1 cellular context compared by ENCODE assay signal in genomic region chr18:9876867-9877654, GRCh38.
TF ChIP-seq lines count a peak whose summit lies in the region.

No MANE protein-coding gene starts in this region.

TF ChIP-seq in K562, 482 proteins besides CTCF, POLR2A, EP300 and RAD21 (continued from another document and continues in another):
- TF ChIP-seq TBL1XR1 (IDR thresholded peaks at IDR 0.05; ENCODE audit: low read length in 2 of 2) (peak; percentile 67 to 97; a peak in 2 of 4 replicates), ILF3 (IDR thresholded peaks at IDR 0.05; ENCODE audit: borderline replicate concordance) (no peak), RFX5 (IDR thresholded peaks at IDR 0.05; ENCODE audit: low read depth, low read length) (peak; percentile 49; the same call in 1 of the 2 replicates), KDM5B (IDR thresholded peaks at IDR 0.05; ENCODE audit: insufficient replicate concordance, low read depth, low read length) (peak; percentile 29), FUS (optimal IDR thresholded peaks at IDR 0.05; ENCODE audit: low read depth, low read length) (no peak), PHB2 (IDR thresholded peaks at IDR 0.05; ENCODE audit: low read depth) (peak; percentile 86), CBX1 (IDR thresholded peaks at IDR 0.05; ENCODE audit: low read depth) (no peak), ZNF57 (CRISPR knock-in tag; IDR thresholded peaks at IDR 0.05) (no peak), ZNF395 (CRISPR knock-in tag; IDR thresholded peaks at IDR 0.05) (no peak), MAFK (IDR thresholded peaks at IDR 0.05; ENCODE audit: low read length) (peak; percentile 85), PML (IDR thresholded peaks at IDR 0.05; ENCODE audit: low read length) (peak; percentile 77; the same call in 1 of the 2 replicates), SREBF2 (CRISPR knock-in tag; IDR thresholded peaks at IDR 0.05) (no peak), ARID2 (IDR thresholded peaks at IDR 0.05) (peak; percentile 94), HMGN3 (IDR thresholded peaks at IDR 0.05; ENCODE audit: borderline replicate concordance, extremely low read depth, insufficient read length, low read depth, low read length) (peak; percentile 89), FOSL1 (tag; conservative IDR thresholded peaks at IDR 0.05) (peak; percentile 99), HMBOX1 (IDR thresholded peaks at IDR 0.05) (peak; percentile 99), KHSRP (IDR thresholded peaks at IDR 0.05) (peak; percentile 60; the same call in 1 of the 2 replicates), CEBPB (tag; IDR thresholded peaks at IDR 0.05) (peak; percentile 94), ATF1 (CRISPR knock-in tag; IDR thresholded peaks at IDR 0.05) (no peak), ATF1 (tag; IDR thresholded peaks at IDR 0.05) (peak; percentile 98), PTBP1 (IDR thresholded peaks at IDR 0.05; ENCODE audit: low read depth, low read length) (no peak), CTBP1 (IDR thresholded peaks at IDR 0.05; ENCODE audit: borderline replicate concordance) (no peak), KDM4B (IDR thresholded peaks at IDR 0.05; ENCODE audit: borderline replicate concordance in 2 of 2, low read depth in 1 of 2) (no peak), ZNF175 (CRISPR knock-in tag; IDR thresholded peaks at IDR 0.05; ENCODE audit: low read depth) (peak; percentile 53), JUNB (CRISPR knock-in tag; conservative IDR thresholded peaks at IDR 0.05) (no peak), TRIM28 (IDR thresholded peaks at IDR 0.05) (peak; percentile 86), E2F6 (IDR thresholded peaks at IDR 0.05; ENCODE audit: borderline replicate concordance in 1 of 2, extremely low read depth in 1 of 2, insufficient read depth in 1 of 2, insufficient read length in 1 of 2, low read depth in 1 of 2, low read length in 1 of 2, poor library complexity in 1 of 2, severe bottlenecking in 1 of 2) (peak; percentile 65 to 71), FOXA3 (CRISPR knock-in tag; conservative IDR thresholded peaks at IDR 0.05 in 1 of 2, IDR thresholded peaks at IDR 0.05 in 1 of 2) (0 out of 4 replicates have a peak, but pooled peaks of 1 of the 2 experiments have one; percentile 25), SMAD3 (CRISPR knock-in tag; conservative IDR thresholded peaks at IDR 0.05) (peak; percentile 22; the same call in 1 of the 2 replicates), TAF1 (IDR thresholded peaks at IDR 0.05; ENCODE audit: control insufficient read depth, extremely low read depth, insufficient read depth, low read length, severe bottlenecking) (peak; percentile 60), PATZ1 (CRISPR knock-in tag; IDR thresholded peaks at IDR 0.05; ENCODE audit: borderline replicate concordance) (peak; percentile 67; the same call in 1 of the 2 replicates), NUFIP1 (IDR thresholded peaks at IDR 0.05; ENCODE audit: partially characterized antibody) (no peak), MYC (IDR thresholded peaks at IDR 0.05; ENCODE audit: low read depth, low read length) (peak; percentile 98), MYC (CRISPR knock-in tag; IDR thresholded peaks at IDR 0.05; ENCODE audit: borderline replicate concordance, low read depth) (no peak), CUX1 (CRISPR knock-in tag; IDR thresholded peaks at IDR 0.05) (peak; percentile 78), POLR2AphosphoS5 (IDR thresholded peaks at IDR 0.05; ENCODE audit: control insufficient read depth, insufficient read depth, low read depth, low read length) (peak; percentile 87), RBM17 (IDR thresholded peaks at IDR 0.05; ENCODE audit: borderline replicate concordance, low read depth, low read length) (no peak), NKRF (IDR thresholded peaks at IDR 0.05; ENCODE audit: borderline replicate concordance) (no peak), SMARCC2 (IDR thresholded peaks at IDR 0.05; ENCODE audit: low read depth) (peak; percentile 91; the same call in 1 of the 2 replicates), CBX8 (IDR thresholded peaks at IDR 0.05; ENCODE audit: borderline replicate concordance, extremely low read depth, low read depth, low read length, poor library complexity, severe bottlenecking) (no peak), E2F3 (CRISPR knock-in tag; IDR thresholded peaks at IDR 0.05) (peak; percentile 49; the same call in 1 of the 2 replicates), GABPB1 (CRISPR knock-in tag; IDR thresholded peaks at IDR 0.05) (peak; percentile 37; the same call in 1 of the 2 replicates), CC2D1A (IDR thresholded peaks at IDR 0.05) (peak; percentile 99), POLR2H (tag; IDR thresholded peaks at IDR 0.05; ENCODE audit: low read depth) (no peak), SETDB1 (IDR thresholded peaks at IDR 0.05; ENCODE audit: low read length) (peak; percentile 98), RBM25 (IDR thresholded peaks at IDR 0.05; ENCODE audit: low read depth, low read length, severe bottlenecking) (peak; percentile 14), YY1 (IDR thresholded peaks at IDR 0.05; ENCODE audit: borderline replicate concordance in 1 of 3, control insufficient read depth in 1 of 3, extremely low read depth in 1 of 3, insufficient read depth in 3 of 3, insufficient read length in 1 of 3, insufficient replicate concordance in 2 of 3, low read depth in 1 of 3, low read length in 2 of 3) (peak; percentile 49 to 94 (median 63)), CREB3 (tag; conservative IDR thresholded peaks at IDR 0.05; ENCODE audit: low read depth) (0 out of 2 replicates have a peak, but pooled peaks have one; percentile 5), MTA1 (IDR thresholded peaks at IDR 0.05; ENCODE audit: borderline replicate concordance) (peak; percentile 92), ZNF584 (CRISPR knock-in tag; IDR thresholded peaks at IDR 0.05; ENCODE audit: low read depth) (peak; percentile 69; the same call in 1 of the 2 replicates), NRF1 (conservative IDR thresholded peaks at IDR 0.05 in 1 of 2, IDR thresholded peaks at IDR 0.05 in 1 of 2) (peak; percentile 65 to 69; a peak in 3 of 4 replicates)
